Comparison of ENCODE assay signal across 7 cellular contexts in genomic region chr12:98745578-98746391, GRCh38.
DNase-seq lines count a peak whose midpoint lies in the region; ATAC-seq, FAIRE-seq and TF ChIP-seq lines count a peak whose summit lies in the region.

No MANE protein-coding gene starts in this region.

- peaks cover 6% of the 10 kb centered on the region for H3K27me3 ChIP-seq in bronchial epithelial cell (ENCODE audit: control insufficient read depth, insufficient read depth, low read length)

- DNase-seq in M059J (ENCODE audit: low read depth) = peak; percentile 11
- DNase-seq in bronchial epithelial cell (ENCODE audit: low read depth) = no peak
- no peak for DNase-seq in lower leg skin (ENCODE audit: low spot score in 2 of 2)
- DNase-seq in substantia nigra (lab: John Stamatoyannopoulos, UW) = peak in 8 of 49 donors; percentile 12 to 49 (median 23)
- no peak for DNase-seq in germinal center (ENCODE audit: low spot score)
- DNase-seq in GM19238 (ENCODE audit: insufficient read length, low spot score) = no peak

- WGBS in lower leg skin, 2 donors = 7% methylated on average over 52 to 54 of the region's 54 CpGs

- TF ChIP-seq POLR2A in lower leg skin (IDR thresholded peaks at IDR 0.05) = no peak

- peak overlapping the region; percentile 28 for H3K27ac ChIP-seq in substantia nigra (ENCODE audit: low read depth, low read length, poor library complexity, severe bottlenecking)

- peak; percentile 53 for ATAC-seq in GM19351 (IDR thresholded peaks at IDR 0.05; ENCODE audit: unreplicated experiment)

- intact Hi-C loops in lower leg skin (cut with DNase I; ENCODE audit: low total_unique reads) = no loop called here

- no peak for TF ChIP-seq CTCF in bronchial epithelial cell (IDR thresholded peaks at IDR 0.05; ENCODE audit: insufficient read depth, low read length, severe bottlenecking)
- no peak for TF ChIP-seq CTCF in lower leg skin (IDR thresholded peaks at IDR 0.05)

- FAIRE-seq in bronchial epithelial cell (lab: Jason Lieb, UNC) = no peak

- no peaks in the 10 kb centered on the region for H3K36me3 ChIP-seq in bronchial epithelial cell (ENCODE audit: control insufficient read depth, insufficient read depth, low read length)

- H3K4me3 ChIP-seq in bronchial epithelial cell (ENCODE audit: low read depth, low read length) (peak overlapping the region; percentile 31), lower leg skin (ENCODE audit: low read depth, poor library complexity, severe bottlenecking) (peak overlapping the region; percentile 23)
